ENCODE assay signal across 10 cellular contexts in genomic region chr1:207327994-207328393, GRCh38. TPM values are rescaled to one million over a fixed set of nuclear protein-coding genes. Genes with fewer than 3 reads are reported as not detected.
DNase-seq lines count a peak whose midpoint lies in the region; ATAC-seq and TF ChIP-seq lines count a peak whose summit lies in the region.
"Had no signal": no experiment of that assay in that cellular context is flagged by ENCODE, and none has a peak within 500 bp of the region (broad histone marks: within the 10 kb centered on the region; RNA-seq: fewer than 3 reads in every experiment).

No MANE protein-coding gene starts in this region.

- POLR2A ChIA-PET in WTC11 (lab: Charles Lee): no interaction called here

- H3K9me3 Mint-ChIP-seq in WTC11: no peaks in the 10 kb centered on the region

- DNase-seq in A172 (ENCODE audit: low spot score) (peak; percentile 31), EH (ENCODE audit: low read depth) (peak; percentile 77), WTC11 (ENCODE audit: low spot score) (no peak), fibroblast of peridontal ligament (ENCODE audit: extremely low read depth) (peak; percentile 77), NCI-H748 (lab: John Stamatoyannopoulos, UW; ENCODE audit: unreplicated experiment) (no peak)
- DNase-seq: activated CD4-positive, CD25-positive, alpha-beta regulatory T cell; stimulated activated CD4-positive, alpha-beta T cell treated with anti-CD3 and anti-CD28 coated beads, Interleukin-12 subunit alpha, Interleukin-12 subunit beta, amount 100 ng/mL, for 4 hours had no signal

- H3K27me3 Mint-ChIP-seq in WTC11 (ENCODE audit: low read depth): no peaks in the 10 kb centered on the region

- no peaks in the 10 kb centered on the region for H3K4me1 Mint-ChIP-seq in WTC11

- H3K27ac Mint-ChIP-seq in WTC11: peak overlapping the region; percentile 4; the same call in 1 of the 2 replicates

- CTCF ChIA-PET in WTC11 (lab: Charles Lee): no interaction called here

- H3K36me3 Mint-ChIP-seq in WTC11: peaks cover 19% of the 10 kb centered on the region

- no peak overlapping the region for H3K4me3 Mint-ChIP-seq in WTC11

- no peak for ATAC-seq in WTC11
- no peak for ATAC-seq in HG03108 (IDR thresholded peaks at IDR 0.05; ENCODE audit: unreplicated experiment)
- no peak for ATAC-seq in GM19452 (IDR thresholded peaks at IDR 0.05; ENCODE audit: unreplicated experiment)
- no peak for ATAC-seq in GM21447 (IDR thresholded peaks at IDR 0.05; ENCODE audit: unreplicated experiment)

- TF ChIP-seq CTCF in WTC11 (IDR thresholded peaks at IDR 0.05): no peak

TF ChIP-seq in WTC11, 78 proteins besides CTCF, POLR2A, EP300 and RAD21:
- TF ChIP-seq NFATC4 (CRISPR knock-in tag; IDR thresholded peaks at IDR 0.05) (no peak), ZSCAN18 (CRISPR knock-in tag; IDR thresholded peaks at IDR 0.05) (no peak), IRF2 (CRISPR knock-in tag; IDR thresholded peaks at IDR 0.05; ENCODE audit: borderline replicate concordance, low read depth) (no peak), JUN (CRISPR knock-in tag; IDR thresholded peaks at IDR 0.05) (no peak), SMAD3 (CRISPR knock-in tag; IDR thresholded peaks at IDR 0.05; ENCODE audit: borderline replicate concordance) (no peak), ZNF232 (CRISPR knock-in tag; IDR thresholded peaks at IDR 0.05) (no peak), ATF3 (CRISPR knock-in tag; conservative IDR thresholded peaks at IDR 0.05) (no peak), PRRX2 (CRISPR knock-in tag; IDR thresholded peaks at IDR 0.05) (no peak), ATF2 (CRISPR knock-in tag; IDR thresholded peaks at IDR 0.05; ENCODE audit: borderline replicate concordance, low read depth) (no peak)
TF ChIP-seq in WTC11: peak in this region for 0.

RNA-seq across cellular contexts. Expression of gene CD55, which starts 6.5 kb away (rescaled TPM):
- 60.4 and 69.8 TPM in 2 replicates for total RNA-seq in A172 (2014; rRNA removed; shearing (Covaris generic))
- total RNA-seq in WTC11 (2021): 17.2 to 18.8 TPM (median 18.1 TPM) in 3 replicates

Comparison
In these comparisons a context has a peak if more than half of its experiments do, and no peak if none do; other contexts are left out.
1. DNase-seq: peak in A172 (single experiment), EH (single experiment) and fibroblast of peridontal ligament (single experiment); none in WTC11 (single experiment) and NCI-H748 (single experiment).